Comparison of ENCODE assay signal across 8 cellular contexts in the genomic region with DNA sequence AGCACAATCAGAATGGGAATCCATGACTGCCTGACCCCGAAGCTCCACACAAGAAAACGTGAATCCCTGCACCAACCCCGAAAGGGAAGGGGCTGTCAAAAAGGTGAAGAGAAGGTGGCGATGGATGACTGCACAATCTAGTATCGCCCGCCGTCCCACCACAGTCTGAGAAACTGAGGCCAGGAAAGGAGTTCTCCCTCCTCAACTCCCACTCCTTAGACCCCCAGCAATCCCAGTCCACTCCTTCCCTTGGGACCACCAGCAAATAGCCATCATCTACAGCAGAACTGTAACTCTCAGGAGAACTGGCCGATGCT. TPM values are rescaled to one million over a fixed set of nuclear protein-coding genes. Genes with fewer than 3 reads are reported as not detected.
DNase-seq lines count a peak whose midpoint lies in the region; ATAC-seq, FAIRE-seq and TF ChIP-seq lines count a peak whose summit lies in the region.

No MANE protein-coding gene starts in this region.

- ATAC-seq in activated naive CD4-positive, alpha-beta T cell treated with anti-CD3 and anti-CD28 coated beads, Interleukin-2, amount 50 U/mL, for 72 hours: peak; percentile 16 to 23
- no peak for ATAC-seq in HG03159 (IDR thresholded peaks at IDR 0.05; ENCODE audit: unreplicated experiment)

- no peaks in the 10 kb centered on the region for H3K27me3 ChIP-seq in testis

- H3K4me1 ChIP-seq in kidney (ENCODE audit: control insufficient read depth in 1 of 2, insufficient read depth in 1 of 2, low read depth in 1 of 2, low read length in 2 of 2): peaks cover 4 to 5% of the 10 kb centered on the region in 2 donors
- peaks cover 8% of the 10 kb centered on the region for H3K4me1 ChIP-seq in testis

- no peak for TF ChIP-seq POLR2A in testis (IDR thresholded peaks at IDR 0.05)

- H3K4me3 ChIP-seq in kidney (ENCODE audit: low read length in 2 of 2) (peak overlapping the region; percentile 77 to 97), testis (peak overlapping the region; percentile 71 to 77)

- intact Hi-C loops in kidney (cut with DNase I): no loop called here
- intact Hi-C loops in testis (cut with DNase I; ENCODE audit: low total_unique reads): no loop called here

- H3K27ac Mint-ChIP-seq in activated T-cell treated with anti-CD3 and anti-CD28 coated beads, Interleukin-2, amount 50 U/mL, for 24 hours: peak overlapping the region; percentile 94
- peak overlapping the region; percentile 88 to 99 for H3K27ac Mint-ChIP-seq in activated naive CD4-positive, alpha-beta T cell treated with anti-CD3 and anti-CD28 coated beads, Interleukin-2, amount 50 U/mL, for 72 hours

- H3K36me3 ChIP-seq in kidney (ENCODE audit: control insufficient read depth in 1 of 2, insufficient read depth in 2 of 2, low read length in 2 of 2) (peaks cover 0 to 5% of the 10 kb centered on the region in 2 donors), testis (ENCODE audit: low read depth, missing control alignments) (no peaks in the 10 kb centered on the region)

- H3K9me3 ChIP-seq in kidney (ENCODE audit: control insufficient read depth in 1 of 2, low read length in 2 of 2) (no peaks in the 10 kb centered on the region), testis (no peaks in the 10 kb centered on the region)

- peak overlapping the region; percentile 31 to 98 for H3K9ac ChIP-seq in kidney (ENCODE audit: low read length in 2 of 2)

- TF ChIP-seq CTCF in kidney (IDR thresholded peaks at IDR 0.05; ENCODE audit: borderline replicate concordance, extremely low read depth, insufficient read depth): no peak
- TF ChIP-seq CTCF in testis (IDR thresholded peaks at IDR 0.05): no peak

- peak overlapping the region; percentile 95 for H3K4me3 Mint-ChIP-seq in activated T-cell treated with anti-CD3 and anti-CD28 coated beads, Interleukin-2, amount 50 U/mL, for 24 hours

- H3K9me3 Mint-ChIP-seq in activated T-cell treated with anti-CD3 and anti-CD28 coated beads, Interleukin-2, amount 50 U/mL, for 24 hours: no peaks in the 10 kb centered on the region
- H3K9me3 Mint-ChIP-seq in activated naive CD4-positive, alpha-beta T cell treated with anti-CD3 and anti-CD28 coated beads, Interleukin-2, amount 50 U/mL, for 72 hours: no peaks in the 10 kb centered on the region

- H3K36me3 Mint-ChIP-seq in activated T-cell treated with anti-CD3 and anti-CD28 coated beads, Interleukin-2, amount 50 U/mL, for 24 hours (ENCODE audit: low read depth): peaks cover 45% of the 10 kb centered on the region
- H3K36me3 Mint-ChIP-seq in activated naive CD4-positive, alpha-beta T cell treated with anti-CD3 and anti-CD28 coated beads, Interleukin-2, amount 50 U/mL, for 72 hours: peaks cover 12 to 17% of the 10 kb centered on the region in 2 donors

- WGBS in testis, 2 donors: 0 to 1% methylated on average over 8 of the region's 8 CpGs

- FAIRE-seq in kidney (lab: Jason Lieb, UNC): no peak

- no peak for DNase-seq in activated T-cell treated with anti-CD3 and anti-CD28 coated beads, Interleukin-2, amount 50 U/mL, for 24 hours
- no peak for DNase-seq in activated T-cell treated with anti-CD3 and anti-CD28 coated beads, Interleukin-2, amount 50 U/mL, for 1 hour
- DNase-seq in activated naive CD4-positive, alpha-beta T cell treated with anti-CD3 and anti-CD28 coated beads, Interleukin-2, amount 50 U/mL, for 72 hours (ENCODE audit: low spot score in 2 of 2): no peak
- DNase-seq in kidney (no peak), testis (no peak), HPDE6-E6E7 (ENCODE audit: extremely low spot score) (no peak), NCI-H1694 (lab: John Stamatoyannopoulos, UW) (no peak)

- H3K27ac ChIP-seq in kidney (ENCODE audit: low read depth in 2 of 2, low read length in 2 of 2): peak overlapping the region in 1 of 2 donors; percentile 60
- H3K27ac ChIP-seq in testis: peak overlapping the region in 1 of 2 donors; percentile 65

- peaks cover 34% of the 10 kb centered on the region for H3K4me1 Mint-ChIP-seq in activated T-cell treated with anti-CD3 and anti-CD28 coated beads, Interleukin-2, amount 50 U/mL, for 24 hours (ENCODE audit: low read depth)

- H3K27me3 Mint-ChIP-seq in activated T-cell treated with anti-CD3 and anti-CD28 coated beads, Interleukin-2, amount 50 U/mL, for 24 hours: no peaks in the 10 kb centered on the region

RNA-seq across cellular contexts. Expression of a gene that starts 0.5 kb away (rescaled TPM):
- 10 to 100 TPM; 90.7 to 96.1 TPM for total RNA-seq in activated naive CD4-positive, alpha-beta T cell treated with anti-CD3 and anti-CD28 coated beads, Interleukin-2, amount 50 U/mL, for 72 hours
- total RNA-seq in kidney (52.8 TPM), testis (100 to 1,000 TPM; 145 to 151 TPM)
- polyA plus RNA-seq in kidney (ENCODE audit: insufficient read depth, low read depth, low replicate concordance) (122 TPM), testis (ENCODE audit: insufficient read depth, low read depth, low replicate concordance) (241 TPM)

RNA-seq across cellular contexts. Expression of a gene that starts 1.2 kb away (rescaled TPM):
- 10 to 100 TPM in 1 of 2 donors, 1 to 10 TPM in 1; 2.3 to 10.8 TPM for total RNA-seq in activated naive CD4-positive, alpha-beta T cell treated with anti-CD3 and anti-CD28 coated beads, Interleukin-2, amount 50 U/mL, for 72 hours
- total RNA-seq in kidney (14.9 TPM), testis (1 to 10 TPM in 1 of 2 donors, under 1 TPM in 1; 0.71 to 1.9 TPM)
- polyA plus RNA-seq in kidney (ENCODE audit: insufficient read depth, low read depth, low replicate concordance) (17.6 TPM), testis (ENCODE audit: insufficient read depth, low read depth, low replicate concordance) (3.0 TPM)

RNA-seq across cellular contexts. Expression of a gene that starts 11.1 kb away (rescaled TPM):
- 10 to 100 TPM; 28.9 to 32.9 TPM for total RNA-seq in activated naive CD4-positive, alpha-beta T cell treated with anti-CD3 and anti-CD28 coated beads, Interleukin-2, amount 50 U/mL, for 72 hours
- total RNA-seq in kidney (27.4 TPM), testis (10 to 100 TPM; 32.8 to 33.1 TPM)
- polyA plus RNA-seq in kidney (ENCODE audit: insufficient read depth, low read depth, low replicate concordance) (4.9 TPM), testis (ENCODE audit: insufficient read depth, low read depth, low replicate concordance) (15.7 TPM)

RNA-seq across cellular contexts. Expression of a gene that starts 52.1 kb away (rescaled TPM):
- total RNA-seq in activated naive CD4-positive, alpha-beta T cell treated with anti-CD3 and anti-CD28 coated beads, Interleukin-2, amount 50 U/mL, for 72 hours: 10 to 100 TPM in 1 of 2 donors, 1 to 10 TPM in 1; 5.4 to 13.0 TPM
- total RNA-seq in kidney (18.4 TPM), testis (10 to 100 TPM; 19.9 TPM)
- polyA plus RNA-seq in kidney (ENCODE audit: insufficient read depth, low read depth, low replicate concordance) (27.5 TPM), testis (ENCODE audit: insufficient read depth, low read depth, low replicate concordance) (42.1 TPM)
